8 cellular contexts compared by ENCODE assay signal in the genomic region with DNA sequence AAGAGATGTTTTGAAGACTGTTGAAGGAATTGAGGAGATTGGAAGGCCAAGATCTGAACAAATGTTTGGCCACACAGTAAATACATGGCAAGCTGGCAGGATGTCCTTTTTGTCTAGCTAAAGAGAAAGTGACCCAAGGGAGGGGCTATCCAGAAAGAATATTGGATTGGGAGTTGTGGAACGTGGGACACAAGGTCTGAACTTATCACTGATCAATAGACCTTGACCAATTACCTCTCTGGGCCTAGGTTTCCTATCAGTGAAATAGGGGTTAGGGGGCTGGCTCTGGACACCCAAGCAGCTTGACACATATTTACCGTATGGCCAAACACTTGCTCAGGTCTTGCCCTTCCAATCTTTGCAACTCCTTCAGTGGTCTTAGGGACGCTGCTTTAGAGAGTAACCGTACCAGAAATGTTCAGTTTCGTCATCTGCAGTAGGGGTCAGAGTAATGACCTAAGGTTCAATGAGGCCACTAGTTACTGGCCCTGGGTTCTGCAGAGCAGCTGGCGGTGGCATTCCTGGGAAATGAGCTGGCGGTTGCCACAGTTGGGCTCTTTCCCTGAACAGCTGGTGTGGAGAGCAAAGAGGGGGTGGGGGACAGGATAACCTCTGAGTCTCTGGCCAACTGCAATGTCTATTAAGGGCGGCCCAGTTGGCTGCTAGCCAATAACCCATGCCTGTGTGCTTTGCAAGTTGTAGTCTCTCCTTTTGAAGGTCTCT. TPM values are rescaled to one million over a fixed set of nuclear protein-coding genes. Genes with fewer than 3 reads are reported as not detected.
A peak's percentile ranks its signal among the peaks of the same experiment; 100 is the strongest.
DNase-seq lines count a peak whose midpoint lies in the region; ATAC-seq and TF ChIP-seq lines count a peak whose summit lies in the region.

No MANE protein-coding gene starts in this region.

- no peak overlapping the region for H3K4me3 ChIP-seq in astrocyte of the cerebellum (ENCODE audit: low read depth, low read length)

- peaks cover 17 to 21% of the 10 kb centered on the region in 2 experiments for H3K4me1 Mint-ChIP-seq in H9

- H3K4ac ChIP-seq in H9 (ENCODE audit: low read depth, low read length) = no peak overlapping the region

- no peak overlapping the region for H3K23ac ChIP-seq in H9 (ENCODE audit: insufficient read length, low read depth, low read length)

- H3K4me3 Mint-ChIP-seq in H9 = no peak overlapping the region

- H3K79me2 ChIP-seq in H9 (ENCODE audit: insufficient read depth, low read length) = no peaks in the 10 kb centered on the region

- DNase-seq in A172 (ENCODE audit: low spot score) = peak; percentile 99
- peak; percentile 73 for DNase-seq in NCI-H1105 treated with DMSO at 0.1 percent for 48 hours (lab: John Stamatoyannopoulos, UW)
- peak; percentile 26 for DNase-seq in astrocyte of the cerebellum (ENCODE audit: low read depth)
- DNase-seq in kidney glomerular epithelial cell (lab: John Stamatoyannopoulos, UW) = peak; percentile 79
- DNase-seq in H9 = no peak
- DNase-seq in NCI-H345 (lab: John Stamatoyannopoulos, UW) = no peak

- H3K18ac ChIP-seq in H9 (ENCODE audit: insufficient read length, low read depth, low read length) = no peak overlapping the region

- in situ Hi-C loops in astrocyte of the cerebellum (cut with HindIII; ENCODE audit: low sequenced_read_pairs) = no loop called here

- H3K27ac Mint-ChIP-seq in H9 = no peak overlapping the region; a peak in 1 of 7 replicates

- no peaks in the 10 kb centered on the region; the same call in 1 of the 2 replicates for H3K27me3 Mint-ChIP-seq in H9 (ENCODE audit: low read depth)

- H3K27me3 ChIP-seq in H9 (ENCODE audit: insufficient read depth, low read length) = no peaks in the 10 kb centered on the region

- H3K36me3 Mint-ChIP-seq in H9 (ENCODE audit: insufficient read depth in 1 of 3, low read depth in 3 of 3) = no peaks in the 10 kb centered on the region

- no peak overlapping the region for H3K14ac ChIP-seq in H9 (ENCODE audit: insufficient read depth, low read length)

- H3K4me1 ChIP-seq in H9 (ENCODE audit: insufficient read depth, low read length) = no peaks in the 10 kb centered on the region

- no peaks in the 10 kb centered on the region for H4K20me1 ChIP-seq in H9 (ENCODE audit: control insufficient read depth, insufficient read depth, insufficient read length)

- no peak overlapping the region for H4K5ac ChIP-seq in H9 (ENCODE audit: insufficient read length, low read depth, low read length)

- no peak overlapping the region for H2AFZ ChIP-seq in H9 (ENCODE audit: low read length)

- H2BK20ac ChIP-seq in H9 (ENCODE audit: low read depth, low read length, poor library complexity, severe bottlenecking) = no peak overlapping the region

- H2BK15ac ChIP-seq in H9 (ENCODE audit: low read depth, low read length) = no peak overlapping the region

- no peak overlapping the region for H2BK120ac ChIP-seq in H9 (ENCODE audit: low read depth, low read length, poor library complexity, severe bottlenecking)

- H3T11ph ChIP-seq in H9 (ENCODE audit: low read length) = no peak overlapping the region

- H3K9ac ChIP-seq in H9 (ENCODE audit: extremely low read depth, insufficient read length, low read length) = no peak overlapping the region

- H2BK12ac ChIP-seq in H9 (ENCODE audit: insufficient read length, low read depth, low read length) = no peak overlapping the region

- H3K79me1 ChIP-seq in H9 (ENCODE audit: insufficient read depth, low read depth, low read length, poor library complexity, severe bottlenecking) = no peaks in the 10 kb centered on the region

- ATAC-seq in GM21717 (IDR thresholded peaks at IDR 0.05; ENCODE audit: unreplicated experiment) = no peak
- ATAC-seq in GM21737 (IDR thresholded peaks at IDR 0.05; ENCODE audit: unreplicated experiment) = no peak

- TF ChIP-seq CTCF in astrocyte of the cerebellum (IDR thresholded peaks at IDR 0.05; ENCODE audit: low read depth, low read length, missing control alignments) = no peak
- TF ChIP-seq CTCF in H9 (conservative IDR thresholded peaks at IDR 0.05) = no peak

- no peak overlapping the region for H3K27ac ChIP-seq in H9 (ENCODE audit: insufficient read length, low read depth, low read length)

- H4K8ac ChIP-seq in H9 (replicated peaks; ENCODE audit: insufficient read length, low read depth, low read length) = no peak overlapping the region

- H3K9me3 ChIP-seq in H9 (ENCODE audit: control insufficient read depth, low read depth, low read length) = no peaks in the 10 kb centered on the region

- no peaks in the 10 kb centered on the region for H3K23me2 ChIP-seq in H9 (ENCODE audit: insufficient read length, low read depth, low read length, poor library complexity, severe bottlenecking)

- H3K4me2 ChIP-seq in H9 (ENCODE audit: insufficient read depth, insufficient read length, low read length) = no peak overlapping the region

- WGBS in H9 (ENCODE audit: extremely low coverage, insufficient read length, low lambda C conversion rate) = no CpG with 5 or more reads among the region's 8 CpGs

- no peak overlapping the region for H3K56ac ChIP-seq in H9 (ENCODE audit: insufficient read length, low read depth, low read length)

- no peaks in the 10 kb centered on the region for H3K9me3 Mint-ChIP-seq in H9

- H2AK5ac ChIP-seq in H9 (ENCODE audit: insufficient read length, low read length) = no peak overlapping the region

- H2BK5ac ChIP-seq in H9 (ENCODE audit: insufficient read length, low read length) = no peak overlapping the region

- no peak overlapping the region for H4K91ac ChIP-seq in H9 (ENCODE audit: insufficient read length, low read depth, low read length)

RNA-seq across cellular contexts. Expression of a gene that starts 48.9 kb away (rescaled TPM):
- total RNA-seq in A172 (2014; rRNA removed; shearing (Covaris generic)) = 2,430 and 2,432 TPM in 2 replicates
- total RNA-seq in H9 (2021) = 462 and 466 TPM in 2 replicates

Comparison
In these comparisons a context has a peak if more than half of its experiments do, and no peak if none do; other contexts are left out.
1. DNase-seq: peak in A172 (single experiment), NCI-H1105 treated with DMSO at 0.1 percent for 48 hours (single experiment), astrocyte of the cerebellum (single experiment) and kidney glomerular epithelial cell (single experiment); none in H9 (single experiment) and NCI-H345 (single experiment).